14 cellular contexts compared by ENCODE assay signal in genomic region chr5:127088226-127088625, GRCh38. TPM values are rescaled to one million over a fixed set of nuclear protein-coding genes. Genes with fewer than 3 reads are reported as not detected.
DNase-seq lines count a peak whose midpoint lies in the region; ATAC-seq, FAIRE-seq and TF ChIP-seq lines count a peak whose summit lies in the region.
"Had no signal": no experiment of that assay in that cellular context is flagged by ENCODE, and none has a peak within 500 bp of the region (broad histone marks: within the 10 kb centered on the region; RNA-seq: fewer than 3 reads in every experiment).

No MANE protein-coding gene starts in this region.

- no peak overlapping the region for H3K9ac ChIP-seq in astrocyte (ENCODE audit: low read length)

- intact Hi-C loops in head of caudate nucleus (cut with DNase I), result no loop called here

- DNase-seq in AG09309 (ENCODE audit: low read depth), result peak; percentile 98
- DNase-seq in HT-29 (ENCODE audit: low spot score), result peak; percentile 32
- peak; percentile 96 for DNase-seq in astrocyte (ENCODE audit: low read depth)
- DNase-seq in kidney tubule cell (ENCODE audit: low spot score), result peak; percentile 78
- DNase-seq in AML-193 (lab: John Stamatoyannopoulos, UW), result no peak
- DNase-seq in T-helper 17 cell, result no peak
- no peak for DNase-seq in head of caudate nucleus
- DNase-seq: activated CD4-positive, alpha-beta T cell treated with anti-CD3 and anti-CD28 coated beads, Interleukin-2, amount 10 ng/mL, durations not matched to agents 24 days and 14 days; anterior cingulate cortex; COR-L47; gastrocnemius medialis; NCI-H1436; RPMI8226 had no signal

- no peak overlapping the region for H2AFZ ChIP-seq in astrocyte (ENCODE audit: low read depth, low read length)

- H3K4me3 ChIP-seq in AG09309 (ENCODE audit: control insufficient read depth, low read depth, low read length), result no peak overlapping the region
- H3K4me3 ChIP-seq in astrocyte (ENCODE audit: insufficient read depth, low read depth, low read length), result no peak overlapping the region
- H3K4me3 ChIP-seq: gastrocnemius medialis had no signal

- H3K79me2 ChIP-seq in astrocyte (ENCODE audit: insufficient read depth, low read length), result no peaks in the 10 kb centered on the region

- H4K20me1 ChIP-seq in astrocyte (ENCODE audit: insufficient read depth, low read length), result no peaks in the 10 kb centered on the region

- peak overlapping the region; percentile 60 for H3K4me2 ChIP-seq in astrocyte (ENCODE audit: low read length)

- no peaks in the 10 kb centered on the region for H3K9me3 Mint-ChIP-seq in astrocyte (ENCODE audit: unreplicated experiment)
- H3K9me3 Mint-ChIP-seq: activated CD4-positive, alpha-beta T cell treated with anti-CD3 and anti-CD28 coated beads, Interleukin-2, amount 10 ng/mL, durations not matched to agents 24 days and 14 days had no signal

- ATAC-seq in T-helper 17 cell, result no peak
- no peak for ATAC-seq in GM21526 (IDR thresholded peaks at IDR 0.05; ENCODE audit: low FRiP score, unreplicated experiment)
- ATAC-seq: gastrocnemius medialis had no signal

- peak overlapping the region; percentile 91 for H3K27ac Mint-ChIP-seq in astrocyte (ENCODE audit: unreplicated experiment)
- H3K27ac Mint-ChIP-seq in T-helper 17 cell, result no peak overlapping the region
- H3K27ac Mint-ChIP-seq: activated CD4-positive, alpha-beta T cell treated with anti-CD3 and anti-CD28 coated beads, Interleukin-2, amount 10 ng/mL, durations not matched to agents 24 days and 14 days had no signal

- H3K27me3 Mint-ChIP-seq in astrocyte (ENCODE audit: low read depth, unreplicated experiment) (no peaks in the 10 kb centered on the region), T-helper 17 cell (peaks cover 21% of the 10 kb centered on the region)

- H3K4me1 Mint-ChIP-seq in astrocyte (ENCODE audit: low read depth, unreplicated experiment), result peaks cover 18% of the 10 kb centered on the region
- peaks cover 5% of the 10 kb centered on the region for H3K4me1 Mint-ChIP-seq in T-helper 17 cell

- peak overlapping the region; percentile 47 for H3K27ac ChIP-seq in astrocyte (ENCODE audit: low read depth, low read length)
- H3K27ac ChIP-seq: gastrocnemius medialis had no signal

- H3K27me3 ChIP-seq in astrocyte (ENCODE audit: insufficient read depth, low read length), result no peaks in the 10 kb centered on the region
- H3K27me3 ChIP-seq: gastrocnemius medialis had no signal

- H3K4me1 ChIP-seq in astrocyte (ENCODE audit: insufficient read depth, low read length), result peaks cover 21% of the 10 kb centered on the region
- H3K4me1 ChIP-seq: gastrocnemius medialis had no signal

- no peaks in the 10 kb centered on the region for H3K36me3 Mint-ChIP-seq in astrocyte (ENCODE audit: low read depth, unreplicated experiment)
- H3K36me3 Mint-ChIP-seq in T-helper 17 cell (ENCODE audit: low read depth), result no peaks in the 10 kb centered on the region

- FAIRE-seq in astrocyte (lab: Jason Lieb, UNC), result peak; percentile 75

- H3K36me3 ChIP-seq in astrocyte (ENCODE audit: insufficient read depth, low read length), result no peaks in the 10 kb centered on the region
- H3K36me3 ChIP-seq: gastrocnemius medialis had no signal

- TF ChIP-seq CTCF in AG09309 (IDR thresholded peaks at IDR 0.05; ENCODE audit: control insufficient read depth, insufficient read depth, low read depth, low read length, missing control alignments) (no peak), astrocyte (IDR thresholded peaks at IDR 0.05; ENCODE audit: insufficient read depth, low read depth, low read length) (no peak)

- H3K9me3 ChIP-seq in astrocyte (ENCODE audit: insufficient read depth, low read depth, low read length) (no peaks in the 10 kb centered on the region), T-helper 17 cell (ENCODE audit: control insufficient read depth, low read length, poor library complexity, severe bottlenecking) (no peaks in the 10 kb centered on the region)
- H3K9me3 ChIP-seq: gastrocnemius medialis had no signal

- no peak overlapping the region for H3K4me3 Mint-ChIP-seq in astrocyte (ENCODE audit: unreplicated experiment)
- no peak overlapping the region for H3K4me3 Mint-ChIP-seq in T-helper 17 cell
- H3K4me3 Mint-ChIP-seq: activated CD4-positive, alpha-beta T cell treated with anti-CD3 and anti-CD28 coated beads, Interleukin-2, amount 10 ng/mL, durations not matched to agents 24 days and 14 days had no signal

RNA-seq across cellular contexts. Expression of gene C5orf63, which starts 14.9 kb away (rescaled TPM):
- total RNA-seq in HT-29 (2014; rRNA removed; shearing (Covaris generic)), result 4.4 and 8.1 TPM in 2 replicates
- total RNA-seq in astrocyte (0.36 and 1.6 TPM in 2 replicates), T-helper 17 cell (1 to 10 TPM; 5.2 to 5.6 TPM)

RNA-seq across cellular contexts. Expression of gene MARCHF3, which starts 57.9 kb away (rescaled TPM):
- total RNA-seq in HT-29 (2014; rRNA removed; shearing (Covaris generic)), result 18.2 and 32.5 TPM in 2 replicates
- total RNA-seq in astrocyte (16.5 and 16.6 TPM in 2 replicates), T-helper 17 cell (1 to 10 TPM; 6.6 to 8.4 TPM)

Comparison
In these comparisons a context has a peak if more than half of its experiments do, and no peak if none do; other contexts are left out.
1. DNase-seq: peak in AG09309 (single experiment), HT-29 (single experiment), astrocyte (single experiment) and kidney tubule cell (single experiment); none in AML-193 (0 of 2), T-helper 17 cell (0 of 3) and head of caudate nucleus (0 of 42).